Comparison of ENCODE assay signal across 19 cellular contexts in the genomic region with DNA sequence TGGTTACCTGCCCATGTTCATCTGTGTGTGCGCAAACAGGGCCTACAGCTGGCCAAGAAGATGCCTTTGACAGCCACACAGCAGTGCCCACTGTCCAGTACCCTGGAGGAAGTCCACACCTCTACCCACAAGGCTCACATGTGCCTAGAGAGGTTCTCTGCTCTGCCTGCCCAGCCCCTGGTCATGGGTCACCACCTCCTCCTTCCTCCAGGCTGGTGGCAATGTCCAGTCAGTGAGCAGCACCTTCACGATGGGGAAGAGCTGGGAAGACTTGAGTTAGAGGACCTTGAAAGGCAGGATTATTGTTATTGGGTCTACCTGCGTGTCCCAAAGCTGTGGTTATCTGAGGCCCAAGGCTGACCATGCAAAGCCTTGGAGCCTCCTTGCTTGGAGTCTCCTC.
"Had no signal": no experiment of that assay in that cellular context is flagged by ENCODE, and none has a peak within 500 bp of the region (broad histone marks: within the 10 kb centered on the region; RNA-seq: fewer than 3 reads in every experiment).

No MANE protein-coding gene starts in this region.

- H3K9ac ChIP-seq: parathyroid adenoma had no signal

- H3K79me2 ChIP-seq: parathyroid adenoma had no signal

- DNase-seq: central memory CD4-positive, alpha-beta T cell; colonic mucosa; effector CD8-positive, alpha-beta T cell; endodermal cell; hypothalamus; immature natural killer cell; mesendoderm; natural killer cell; stimulated activated CD4-positive, alpha-beta T cell treated with anti-CD3 and anti-CD28 coated beads, Interleukin-2, amount 100 ng/mL, for 24 hours; stimulated activated CD4-positive, alpha-beta T cell treated with anti-CD3 and anti-CD28 coated beads, Interleukin-4, amount 100 ng/mL, for 24 hours; stimulated activated naive CD4-positive, alpha-beta T cell treated with Interleukin-2 at 50 U/mL for 16 hours; stomach; thyroid gland; trophoblast cell had no signal

- H3K9me3 ChIP-seq: colonic mucosa, neutrophil, stomach, thyroid gland had no signal

- H3K27me3 ChIP-seq: colonic mucosa, stomach, thyroid gland had no signal

- H3K4me1 ChIP-seq: colonic mucosa, parathyroid adenoma, thyroid gland had no signal

- H3K36me3 ChIP-seq: colonic mucosa, neutrophil, stomach, thyroid gland had no signal

- H3K27ac ChIP-seq: colonic mucosa, neutrophil, parathyroid adenoma, stomach, thyroid gland had no signal

- H2AFZ ChIP-seq: parathyroid adenoma had no signal

- H3K4me3 ChIP-seq: colonic mucosa, stomach, thyroid gland had no signal

- ATAC-seq: left lobe of liver; natural killer cell; sciatic nerve; stimulated activated effector memory CD8-positive, alpha-beta T cell treated with anti-CD3 and anti-CD28 coated beads, Interleukin-12 subunit alpha, Interleukin-12 subunit beta, amount 100 ng/mL, for 72 hours had no signal
